ENCODE assay signal across 7 cellular contexts in genomic region chr9:62550539-62550938, GRCh38.
DNase-seq lines count a peak whose midpoint lies in the region; ATAC-seq and TF ChIP-seq lines count a peak whose summit lies in the region.
"Not testable (repeated sequence)": the region's sequence is repeated elsewhere in the genome, so short reads cannot be mapped to it uniquely, and the experiment has no call there.

No MANE protein-coding gene starts in this region.

- not testable (repeated sequence) for H3K9me1 ChIP-seq in IMR-90 (ENCODE audit: insufficient read depth, low read length)

- not testable (repeated sequence) for H3K4me1 ChIP-seq in IMR-90 (ENCODE audit: control insufficient read depth, insufficient read depth, low read length); left lung

- not testable (repeated sequence) for H3K9me3 Mint-ChIP-seq in activated CD8-positive, alpha-beta memory T cell treated with anti-CD3 and anti-CD28 coated beads, Interleukin-2, amount 10 ng/mL, durations not matched to agents 7 days and 5 days (ENCODE audit: low read depth)

- H2BK15ac ChIP-seq in IMR-90 (ENCODE audit: low read depth, low read length): not testable (repeated sequence)

- not testable (repeated sequence) for H3K4me2 ChIP-seq in IMR-90 (ENCODE audit: low read depth, low read length)

- H3K27me3 ChIP-seq in IMR-90 (ENCODE audit: control insufficient read depth, insufficient read depth, low read length); left lung: not testable (repeated sequence)

- not testable (repeated sequence) for H3K27ac ChIP-seq in IMR-90 (ENCODE audit: insufficient read depth, low read length); left lung

- H3K9ac ChIP-seq in IMR-90 (ENCODE audit: low read depth, low read length): not testable (repeated sequence)

- not testable (repeated sequence) for H3K9me3 ChIP-seq in IMR-90 (ENCODE audit: control insufficient read depth, insufficient read depth, low read length); left lung

- not testable (repeated sequence) for H2AK9ac ChIP-seq in IMR-90 (replicated peaks; ENCODE audit: low read depth, low read length, poor library complexity)

- not testable (repeated sequence) for H3K56ac ChIP-seq in IMR-90 (ENCODE audit: extremely low read depth, insufficient read depth, low read length)

- ATAC-seq in GM18867 (IDR thresholded peaks at IDR 0.05; ENCODE audit: unreplicated experiment) (peak; percentile 91), GM21717 (IDR thresholded peaks at IDR 0.05; ENCODE audit: unreplicated experiment) (peak; percentile 59), HG02973 (IDR thresholded peaks at IDR 0.05; ENCODE audit: unreplicated experiment) (peak; percentile 81), IMR-90 (ENCODE audit: low read depth) (peak; percentile 89), esophagus mucosa (peak; percentile 89), left lung (peak; percentile 91)
- ATAC-seq in activated CD8-positive, alpha-beta memory T cell treated with anti-CD3 and anti-CD28 coated beads, Interleukin-2, amount 10 ng/mL, durations not matched to agents 7 days and 5 days: peak; percentile 45

- not testable (repeated sequence) for H3K4me3 Mint-ChIP-seq in activated CD8-positive, alpha-beta memory T cell treated with anti-CD3 and anti-CD28 coated beads, Interleukin-2, amount 10 ng/mL, durations not matched to agents 7 days and 5 days

- in situ Hi-C loops in IMR-90 (cut with MboI; ENCODE audit: low sequenced_read_pairs): not testable (repeated sequence)

- not testable (repeated sequence) for BruUV-seq in IMR-90 (replicated peaks; lab: Mats Ljungman, UMichigan)

- not testable (repeated sequence) for H3K4me1 Mint-ChIP-seq in activated CD8-positive, alpha-beta memory T cell treated with anti-CD3 and anti-CD28 coated beads, Interleukin-2, amount 10 ng/mL, durations not matched to agents 7 days and 5 days

- TF ChIP-seq POLR2A in IMR-90 (IDR thresholded peaks at IDR 0.05; ENCODE audit: low read depth, low read length): not testable (repeated sequence)

- not testable (repeated sequence) for TF ChIP-seq RAD21 in IMR-90 (IDR thresholded peaks at IDR 0.05; ENCODE audit: low read length)

- not testable (repeated sequence) for H2AK5ac ChIP-seq in IMR-90 (ENCODE audit: low read depth, low read length)

- H3K36me3 ChIP-seq in IMR-90 (ENCODE audit: control insufficient read depth, insufficient read depth, low read length); left lung: not testable (repeated sequence)

- not testable (repeated sequence) for H3K4ac ChIP-seq in IMR-90 (ENCODE audit: low read depth, low read length)

- H3K79me1 ChIP-seq in IMR-90 (ENCODE audit: low read depth in 1 of 2, low read length in 2 of 2): not testable (repeated sequence)

- not testable (repeated sequence) for H2BK120ac ChIP-seq in IMR-90 (ENCODE audit: low read depth, low read length)

- POLR2A ChIA-PET in IMR-90 (lab: Charles Lee; ENCODE audit: unreplicated experiment): not testable (repeated sequence)

- not testable (repeated sequence) for TF ChIP-seq CTCF in IMR-90 (conservative IDR thresholded peaks at IDR 0.05; ENCODE audit: low read depth, low read length); left lung (IDR thresholded peaks at IDR 0.05)

- H3K18ac ChIP-seq in IMR-90 (ENCODE audit: low read depth, low read length): not testable (repeated sequence)

- DNase-seq in IMR-90; activated CD8-positive, alpha-beta memory T cell treated with anti-CD3 and anti-CD28 coated beads, Interleukin-2, amount 10 ng/mL, durations not matched to agents 7 days and 5 days; left lung: not testable (repeated sequence)

- H3K14ac ChIP-seq in IMR-90 (replicated peaks; ENCODE audit: low read depth, low read length): not testable (repeated sequence)

- not testable (repeated sequence) for H4K20me1 ChIP-seq in IMR-90 (ENCODE audit: insufficient read depth, low read length)

- H3K27ac Mint-ChIP-seq in activated CD8-positive, alpha-beta memory T cell treated with anti-CD3 and anti-CD28 coated beads, Interleukin-2, amount 10 ng/mL, durations not matched to agents 7 days and 5 days: not testable (repeated sequence)

- CTCF ChIA-PET in IMR-90 (lab: Yijun Ruan, JAX); activated CD8-positive, alpha-beta memory T cell treated with anti-CD3 and anti-CD28 coated beads, Interleukin-2, amount 10 ng/mL, durations not matched to agents 7 days and 5 days (lab: Charles Lee): not testable (repeated sequence)

- not testable (repeated sequence) for H2BK20ac ChIP-seq in IMR-90 (ENCODE audit: low read depth, low read length)

- not testable (repeated sequence) for H4K8ac ChIP-seq in IMR-90 (ENCODE audit: low read depth in 2 of 2, low read length in 2 of 2)

- not testable (repeated sequence) for H3K36me3 Mint-ChIP-seq in activated CD8-positive, alpha-beta memory T cell treated with anti-CD3 and anti-CD28 coated beads, Interleukin-2, amount 10 ng/mL, durations not matched to agents 7 days and 5 days

- not testable (repeated sequence) for H2AFZ ChIP-seq in IMR-90 (replicated peaks; ENCODE audit: low read length, poor library complexity)

- H3K23ac ChIP-seq in IMR-90 (ENCODE audit: low read depth, low read length): not testable (repeated sequence)

- WGBS in IMR-90 (ENCODE audit: extremely low coverage in 2 of 2, insufficient read length in 1 of 2), 2 experiments: no CpG with 5 or more reads among the region's 26 CpGs

- dilution Hi-C loops in IMR-90 (cut with HindIII; ENCODE audit: low sequenced_read_pairs, unreplicated experiment): not testable (repeated sequence)

- not testable (repeated sequence) for H4K5ac ChIP-seq in IMR-90 (ENCODE audit: low read depth, low read length)

- H2BK5ac ChIP-seq in IMR-90 (ENCODE audit: low read depth, low read length, poor library complexity, severe bottlenecking): not testable (repeated sequence)

- intact Hi-C loops in IMR-90 (cut with micrococcal nuclease); left lung (cut with DNase I): not testable (repeated sequence)

- H3K27me3 Mint-ChIP-seq in activated CD8-positive, alpha-beta memory T cell treated with anti-CD3 and anti-CD28 coated beads, Interleukin-2, amount 10 ng/mL, durations not matched to agents 7 days and 5 days: not testable (repeated sequence)

- not testable (repeated sequence) for H3K4me3 ChIP-seq in IMR-90 (ENCODE audit: insufficient read depth, low read depth, low read length); left lung

- H4K91ac ChIP-seq in IMR-90 (ENCODE audit: insufficient read depth, low read depth, low read length): not testable (repeated sequence)
